In genomic region chr6:75098709-75099108, GRCh38 we compare ENCODE assay signal across 8 cellular contexts.
DNase-seq lines count a peak whose midpoint lies in the region; ATAC-seq and TF ChIP-seq lines count a peak whose summit lies in the region.

No MANE protein-coding gene starts in this region.

- no peak overlapping the region for H3K4me3 ChIP-seq in SJSA1
- H3K4me3 ChIP-seq in foreskin fibroblast (ENCODE audit: low read depth in 1 of 2, low read length in 2 of 2) = no peak overlapping the region
- no peak overlapping the region for H3K4me3 ChIP-seq in parathyroid adenoma (ENCODE audit: low read depth, low read length)

- H3K9me3 ChIP-seq in SJSA1 (replicated peaks) = no peaks in the 10 kb centered on the region
- H3K9me3 ChIP-seq in parathyroid adenoma (ENCODE audit: control insufficient read depth, low read length) = no peaks in the 10 kb centered on the region

- H3K4me3 Mint-ChIP-seq in Calu3 (ENCODE audit: low read depth, unreplicated experiment) = no peak overlapping the region

- intact Hi-C loops in Calu3 (cut with micrococcal nuclease; ENCODE audit: unreplicated experiment) = loop anchor here (5.0 kb wide), 1 partner anchor 161 kb away; no protein-coding TSS in a partner anchor

- peaks cover 26% of the 10 kb centered on the region for H3K4me1 ChIP-seq in SJSA1 (replicated peaks)
- no peaks in the 10 kb centered on the region for H3K4me1 ChIP-seq in parathyroid adenoma

- H3K27ac Mint-ChIP-seq in Calu3 (ENCODE audit: unreplicated experiment) = peak overlapping the region; percentile 71

- H3K4me2 ChIP-seq in parathyroid adenoma (ENCODE audit: low read length) = peak overlapping the region; percentile 10

- ATAC-seq in HG03460 (IDR thresholded peaks at IDR 0.05; ENCODE audit: unreplicated experiment) (no peak), HG03457 (IDR thresholded peaks at IDR 0.05; ENCODE audit: unreplicated experiment) (no peak), GM21423 (IDR thresholded peaks at IDR 0.05; ENCODE audit: unreplicated experiment) (no peak)

- CTCF ChIA-PET in Calu3 (lab: Charles Lee) = no interaction called here

- H2AFZ ChIP-seq in parathyroid adenoma = no peak overlapping the region

- no peaks in the 10 kb centered on the region for H3K79me2 ChIP-seq in parathyroid adenoma

- BruUV-seq in Calu3 (replicated peaks; lab: Mats Ljungman, UMichigan) = no TSS peak

- no peaks in the 10 kb centered on the region for H3K27me3 Mint-ChIP-seq in Calu3 (ENCODE audit: unreplicated experiment)

- H3K36me3 ChIP-seq in SJSA1 (peaks cover 65% of the 10 kb centered on the region), parathyroid adenoma (ENCODE audit: control insufficient read depth, insufficient read depth, low read length) (no peaks in the 10 kb centered on the region)

- H3K4me1 Mint-ChIP-seq in Calu3 (ENCODE audit: low read depth, unreplicated experiment) = peaks cover 25% of the 10 kb centered on the region

- H3K36me3 Mint-ChIP-seq in Calu3 (ENCODE audit: insufficient read depth, unreplicated experiment) = no peaks in the 10 kb centered on the region

- no peak overlapping the region for H3K9ac ChIP-seq in parathyroid adenoma

- H3K27me3 ChIP-seq in SJSA1 (replicated peaks) (no peaks in the 10 kb centered on the region), parathyroid adenoma (ENCODE audit: control insufficient read depth, insufficient read depth, low read length) (no peaks in the 10 kb centered on the region)

- TF ChIP-seq CTCF in Calu3 (IDR thresholded peaks at IDR 0.05; ENCODE audit: unreplicated experiment) = no peak
- TF ChIP-seq CTCF in foreskin fibroblast (IDR thresholded peaks at IDR 0.05; ENCODE audit: low read depth, low read length) = no peak
- TF ChIP-seq CTCF in parathyroid adenoma (IDR thresholded peaks at IDR 0.05) = no peak

- H3K27ac ChIP-seq in SJSA1 = peak overlapping the region; percentile 41
- H3K27ac ChIP-seq in parathyroid adenoma = no peak overlapping the region

- DNase-seq in Calu3 (peak; percentile 49), SJSA1 (ENCODE audit: low read depth in 1 of 2, low spot score in 2 of 2) (peak; percentile 81), foreskin fibroblast (peak; percentile 96 to 97), midbrain (lab: John Stamatoyannopoulos, UW) (no peak)

- H3K9me3 Mint-ChIP-seq in Calu3 (ENCODE audit: low read depth, unreplicated experiment) = no peaks in the 10 kb centered on the region
